ENCODE assay signal across 9 cellular contexts in the genomic region with DNA sequence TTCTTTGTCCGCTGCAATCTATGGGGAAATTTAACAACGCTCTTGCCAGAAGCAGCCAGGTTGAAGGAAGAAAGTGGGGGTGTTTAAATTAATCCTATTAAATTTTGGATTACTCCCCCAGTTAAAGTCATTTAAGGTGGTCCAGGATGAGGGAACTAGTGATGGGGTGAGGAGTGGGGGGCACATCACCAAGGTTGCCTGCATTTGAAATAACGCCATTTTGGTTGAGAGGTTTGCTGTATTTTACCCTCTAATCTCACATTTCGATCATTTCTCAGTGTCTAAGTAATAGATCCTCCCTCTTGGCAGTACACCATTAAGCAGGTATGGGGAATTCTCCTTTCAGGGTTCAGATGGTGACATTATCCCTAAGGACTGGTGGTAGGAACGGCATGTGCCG. TPM values are rescaled to one million over a fixed set of nuclear protein-coding genes. Genes with fewer than 3 reads are reported as not detected.
DNase-seq lines count a peak whose midpoint lies in the region; ATAC-seq and TF ChIP-seq lines count a peak whose summit lies in the region.
"Had no signal": no experiment of that assay in that cellular context is flagged by ENCODE, and none has a peak within 500 bp of the region (broad histone marks: within the 10 kb centered on the region; RNA-seq: fewer than 3 reads in every experiment).

No MANE protein-coding gene starts in this region.

- H3K4me1 ChIP-seq in cardiac muscle cell (ENCODE audit: low read depth) (peaks cover 3% of the 10 kb centered on the region), endodermal cell (ENCODE audit: control insufficient read depth, insufficient read depth, low read length) (no peaks in the 10 kb centered on the region), urinary bladder (ENCODE audit: insufficient read depth) (peaks cover 1% of the 10 kb centered on the region)

- ATAC-seq in Right ventricle myocardium superior (ENCODE audit: poor library complexity), result no peak
- no peak for ATAC-seq in HG03039 (IDR thresholded peaks at IDR 0.05; ENCODE audit: unreplicated experiment)

- H3K36me3 Mint-ChIP-seq in endodermal cell (ENCODE audit: low read depth) (no peaks in the 10 kb centered on the region), nephron (ENCODE audit: low read depth) (peaks cover 31% of the 10 kb centered on the region)

- TF ChIP-seq CTCF in cardiac muscle cell (IDR thresholded peaks at IDR 0.05; ENCODE audit: low read depth, low read length) (no peak), endodermal cell (conservative IDR thresholded peaks at IDR 0.05) (no peak), nephron (IDR thresholded peaks at IDR 0.05; ENCODE audit: unreplicated experiment in 3 of 3) (no peak)

- H3K9ac ChIP-seq in endodermal cell (ENCODE audit: extremely low read depth, low read length, poor library complexity, severe bottlenecking), result peak overlapping the region; percentile 17
- H3K9ac ChIP-seq: BLaER1 treated with 17β-estradiol and CSF1 and Interleukin-3, amounts not matched to agents 10 nM and 100 nM had no signal

- H3K27ac ChIP-seq in cardiac muscle cell (no peak overlapping the region), endodermal cell (ENCODE audit: low read depth, low read length) (no peak overlapping the region), urinary bladder (ENCODE audit: low read depth) (no peak overlapping the region)
- H3K27ac ChIP-seq: BLaER1 treated with 17β-estradiol and CSF1 and Interleukin-3, amounts not matched to agents 10 nM and 100 nM had no signal

- H3K4me3 ChIP-seq in cardiac muscle cell (peak overlapping the region; percentile 65), endodermal cell (ENCODE audit: low read length) (peak overlapping the region; percentile 91), urinary bladder (ENCODE audit: low read depth, low read length) (peak overlapping the region; percentile 59)
- H3K4me3 ChIP-seq: BLaER1 treated with 17β-estradiol and CSF1 and Interleukin-3, amounts not matched to agents 10 nM and 100 nM had no signal

- intact Hi-C loops in Right ventricle myocardium superior (cut with DNase I), result no loop called here

- H3K9me3 ChIP-seq in cardiac muscle cell (ENCODE audit: low read depth), result no peaks in the 10 kb centered on the region
- no peaks in the 10 kb centered on the region for H3K9me3 ChIP-seq in endodermal cell (ENCODE audit: control insufficient read depth, low read length)

- H3K27ac Mint-ChIP-seq in endodermal cell (no peak overlapping the region), nephron (peak overlapping the region; percentile 96 to 99 (median 98))

- H3K4me3 Mint-ChIP-seq in endodermal cell (peak overlapping the region; percentile 61), nephron (peak overlapping the region; percentile 97 to 98 (median 97))

- peaks cover 37% of the 10 kb centered on the region for H3K27me3 ChIP-seq in cardiac muscle cell
- peaks cover 20% of the 10 kb centered on the region for H3K27me3 ChIP-seq in endodermal cell (ENCODE audit: control insufficient read depth, insufficient read depth, low read length, poor library complexity, severe bottlenecking)
- H3K27me3 ChIP-seq: BLaER1 treated with 17β-estradiol and CSF1 and Interleukin-3, amounts not matched to agents 10 nM and 100 nM had no signal

- DNase-seq in cardiac muscle cell (ENCODE audit: low read depth in 1 of 2, low spot score in 1 of 2) (no peak), Right ventricle myocardium superior (no peak), endodermal cell (peak; percentile 43), nucleus accumbens (lab: John Stamatoyannopoulos, UW) (no peak), hypothalamus (lab: John Stamatoyannopoulos, UW) (no peak)

- WGBS in endodermal cell (ENCODE audit: insufficient coverage in 1 of 2, insufficient read length in 1 of 2), 2 experiments, result 3% methylated on average over 4 to 6 of the region's 6 CpGs
- WGBS in urinary bladder, result under 1% methylated on average over 6 of the region's 6 CpGs

- H3K36me3 ChIP-seq in cardiac muscle cell (no peaks in the 10 kb centered on the region), endodermal cell (ENCODE audit: control insufficient read depth, insufficient read depth, low read length) (no peaks in the 10 kb centered on the region), urinary bladder (ENCODE audit: insufficient read depth) (no peaks in the 10 kb centered on the region)
- H3K36me3 ChIP-seq: BLaER1 treated with 17β-estradiol and CSF1 and Interleukin-3, amounts not matched to agents 10 nM and 100 nM had no signal

- H3K27me3 Mint-ChIP-seq in endodermal cell (ENCODE audit: insufficient read depth) (peaks cover 66% of the 10 kb centered on the region), nephron (ENCODE audit: low read depth) (peaks cover 31% of the 10 kb centered on the region)

- H3K9me3 Mint-ChIP-seq in endodermal cell (no peaks in the 10 kb centered on the region), nephron (no peaks in the 10 kb centered on the region)

- peaks cover 37% of the 10 kb centered on the region for H3K4me1 Mint-ChIP-seq in endodermal cell
- H3K4me1 Mint-ChIP-seq in nephron, result peaks cover 19% of the 10 kb centered on the region

RNA-seq across cellular contexts. Expression of a gene that starts 2.6 kb away (rescaled TPM):
- total RNA-seq in cardiac muscle cell (5.8 and 10.1 TPM in 2 replicates), Right ventricle myocardium superior (3.0 TPM), endodermal cell (10 to 100 TPM; 26.8 to 36.4 TPM), urinary bladder (194 TPM)
- polyA plus RNA-seq in cardiac muscle cell (2.6 and 5.2 TPM in 2 replicates), urinary bladder (15.7 TPM)
- polyA plus RNA-seq in endodermal cell (2013, experiment 1 of 2), result 11.4 TPM
- polyA plus RNA-seq in endodermal cell (2013, experiment 2 of 2), result 9.7 TPM
